Comparison of ENCODE assay signal across 1 cellular context in genomic region chr16:85564277-85565051, GRCh38.
A peak's percentile ranks its signal among the peaks of the same experiment; 100 is the strongest.
TF ChIP-seq lines count a peak whose summit lies in the region.

No MANE protein-coding gene starts in this region.

TF ChIP-seq in GM12878, 131 proteins besides CTCF, POLR2A, EP300 and RAD21 (continued from another document and continues in another):
- TF ChIP-seq SIN3A (IDR thresholded peaks at IDR 0.05; ENCODE audit: low read depth, low read length): no peak
- TF ChIP-seq NRF1 (conservative IDR thresholded peaks at IDR 0.05; ENCODE audit: low read depth, low read length): no peak
- TF ChIP-seq SREBF1 (IDR thresholded peaks at IDR 0.05; ENCODE audit: low read length): no peak
- TF ChIP-seq CHD4 (IDR thresholded peaks at IDR 0.05): no peak
- TF ChIP-seq GATAD2B (conservative IDR thresholded peaks at IDR 0.05; ENCODE audit: low read depth): no peak
- no peak for TF ChIP-seq CBX3 (IDR thresholded peaks at IDR 0.05; ENCODE audit: borderline replicate concordance, low read depth)
- TF ChIP-seq MEF2B (IDR thresholded peaks at IDR 0.05; ENCODE audit: partially characterized antibody, poor library complexity, severe bottlenecking): no peak
- no peak for TF ChIP-seq STAT1 (conservative IDR thresholded peaks at IDR 0.05)
- no peak for TF ChIP-seq CHD1 (IDR thresholded peaks at IDR 0.05; ENCODE audit: low read depth, low read length)
- 0 out of 2 replicates have a peak, but pooled peaks have one; percentile 36 for TF ChIP-seq NR2F1 (conservative IDR thresholded peaks at IDR 0.05)
- TF ChIP-seq HDAC6 (IDR thresholded peaks at IDR 0.05; ENCODE audit: unreplicated experiment): no peak
- TF ChIP-seq TCF12 (IDR thresholded peaks at IDR 0.05; ENCODE audit: low read depth, low read length): 0 out of 2 replicates have a peak, but pooled peaks have one; percentile 17
- no peak for TF ChIP-seq ZBED1 (IDR thresholded peaks at IDR 0.05; ENCODE audit: borderline replicate concordance)
- TF ChIP-seq ZNF217 (IDR thresholded peaks at IDR 0.05): 0 out of 2 replicates have a peak, but pooled peaks have one; percentile 32
- TF ChIP-seq BHLHE40 (IDR thresholded peaks at IDR 0.05; ENCODE audit: borderline replicate concordance in 1 of 2, low read depth in 2 of 2, low read length in 1 of 2): peak; percentile 43 to 71
- TF ChIP-seq SIX5 (IDR thresholded peaks at IDR 0.05; ENCODE audit: low read depth, low read length, severe bottlenecking): no peak
- no peak for TF ChIP-seq ESRRA (IDR thresholded peaks at IDR 0.05; ENCODE audit: low read length)
- no peak for TF ChIP-seq SP1 (IDR thresholded peaks at IDR 0.05; ENCODE audit: low read depth, low read length)
- no peak for TF ChIP-seq TAF1 (IDR thresholded peaks at IDR 0.05; ENCODE audit: borderline replicate concordance, low read depth, low read length)
- no peak for TF ChIP-seq NR2C2 (IDR thresholded peaks at IDR 0.05; ENCODE audit: borderline replicate concordance, control insufficient read depth, insufficient read length, low read depth)
- no peak; the same call in 1 of the 2 replicates for TF ChIP-seq FOXK2 (IDR thresholded peaks at IDR 0.05)
- no peak for TF ChIP-seq E4F1 (IDR thresholded peaks at IDR 0.05; ENCODE audit: borderline replicate concordance, partially characterized antibody)
- no peak for TF ChIP-seq ZBTB11 (CRISPR knock-in tag; IDR thresholded peaks at IDR 0.05)
- TF ChIP-seq ATF7 (IDR thresholded peaks at IDR 0.05; ENCODE audit: low read depth): no peak
- TF ChIP-seq NFYA (IDR thresholded peaks at IDR 0.05; ENCODE audit: borderline replicate concordance, low read depth, low read length): no peak
- no peak for TF ChIP-seq SMAD1 (IDR thresholded peaks at IDR 0.05; ENCODE audit: low read depth, partially characterized antibody)
- TF ChIP-seq NBN (IDR thresholded peaks at IDR 0.05): peak; percentile 49; the same call in 1 of the 2 replicates
- TF ChIP-seq RB1 (IDR thresholded peaks at IDR 0.05; ENCODE audit: borderline replicate concordance): no peak
- no peak for TF ChIP-seq NR2C1 (IDR thresholded peaks at IDR 0.05)
- TF ChIP-seq BCL11A (IDR thresholded peaks at IDR 0.05; ENCODE audit: low read depth, low read length): 0 out of 2 replicates have a peak, but pooled peaks have one; percentile 41
- peak; percentile 11; the same call in 1 of the 2 replicates for TF ChIP-seq SMARCA5 (IDR thresholded peaks at IDR 0.05)
- TF ChIP-seq PML (IDR thresholded peaks at IDR 0.05; ENCODE audit: low read length): no peak
- TF ChIP-seq CBX5 (IDR thresholded peaks at IDR 0.05; ENCODE audit: low read depth): no peak
- TF ChIP-seq FOS (IDR thresholded peaks at IDR 0.05; ENCODE audit: borderline replicate concordance, extremely low read depth, insufficient read length): no peak
- TF ChIP-seq PRDM15 (CRISPR knock-in tag; IDR thresholded peaks at IDR 0.05): no peak
- no peak for TF ChIP-seq ZBTB33 (IDR thresholded peaks at IDR 0.05)
- no peak for TF ChIP-seq REST (IDR thresholded peaks at IDR 0.05; ENCODE audit: low read depth, low read length)
- no peak for TF ChIP-seq KAT2A (conservative IDR thresholded peaks at IDR 0.05; ENCODE audit: control insufficient read depth, low read depth, low read length)
- TF ChIP-seq BMI1 (IDR thresholded peaks at IDR 0.05; ENCODE audit: borderline replicate concordance): no peak
- TF ChIP-seq CHD2 (IDR thresholded peaks at IDR 0.05; ENCODE audit: borderline replicate concordance, low read depth, low read length): no peak
- TF ChIP-seq IKZF2 (IDR thresholded peaks at IDR 0.05): peak; percentile 68 to 70; a peak in 3 of 4 replicates
- TF ChIP-seq CREM (IDR thresholded peaks at IDR 0.05; ENCODE audit: low read depth): no peak
- TF ChIP-seq NFIC (IDR thresholded peaks at IDR 0.05; ENCODE audit: low read depth, low read length): no peak
- TF ChIP-seq TARDBP (IDR thresholded peaks at IDR 0.05; ENCODE audit: borderline replicate concordance): no peak
- TF ChIP-seq ZBTB4 (CRISPR knock-in tag; IDR thresholded peaks at IDR 0.05): no peak
- TF ChIP-seq IRF4 (IDR thresholded peaks at IDR 0.05; ENCODE audit: low read depth, low read length): peak; percentile 65; the same call in 1 of the 2 replicates
- TF ChIP-seq HSF1 (IDR thresholded peaks at IDR 0.05; ENCODE audit: low read depth, low read length): no peak
